ENCODE assay signal across 25 cellular contexts in genomic region chr4:110415451-110415850, GRCh38.
"Had no signal": no experiment of that assay in that cellular context is flagged by ENCODE, and none has a peak within 500 bp of the region (broad histone marks: within the 10 kb centered on the region; RNA-seq: fewer than 3 reads in every experiment).

No MANE protein-coding gene starts in this region.

- H3K27ac Mint-ChIP-seq: dendritic cell treated with granulocyte-macrophage colony-stimulating factor and Interleukin-4, amounts not matched to agents 40 ng/mL and 50 ng/mL, for 4 days; immature natural killer cell; naive B cell; natural killer cell treated with Interleukin-12 subunit alpha and Interleukin-12 subunit beta and Interleukin-15 and Interleukin-18, amount 100 ng/mL, for 72 hours; stimulated activated naive B cell treated with anti-CD40 and anti-IgM and Interleukin-4, amounts not matched to agents 10 μg/mL and 1 μg/mL and 100 μg/mL, for 72 hours; stimulated activated naive CD8-positive, alpha-beta T cell treated with anti-CD3 and anti-CD28 coated beads, Interleukin-15, Interleukin-2, amounts not matched to agents 100 ng/mL and 50 ng/mL, for 24 hours had no signal

- H3K4me3 ChIP-seq: colonic mucosa, esophagus muscularis mucosa, prostate gland, thoracic aorta, tibial nerve, upper lobe of left lung, uterus had no signal

- H3K4me1 ChIP-seq: colonic mucosa, esophagus muscularis mucosa, prostate gland, upper lobe of left lung, uterus had no signal

- H3K36me3 ChIP-seq: colonic mucosa, esophagus muscularis mucosa, prostate gland, thoracic aorta, tibial nerve, upper lobe of left lung, uterus had no signal

- H3K4me1 Mint-ChIP-seq: central memory CD8-positive, alpha-beta T cell; immature natural killer cell; naive B cell; stimulated activated naive B cell treated with anti-CD40 and anti-IgM and Interleukin-4, amounts not matched to agents 10 μg/mL and 1 μg/mL and 100 μg/mL, for 72 hours had no signal

- ATAC-seq: left lobe of liver; natural killer cell treated with Interleukin-12 subunit alpha and Interleukin-12 subunit beta and Interleukin-15 and Interleukin-18, amount 100 ng/mL, for 72 hours; right cardiac atrium; stimulated activated naive B cell treated with anti-CD40 and anti-IgM and Interleukin-4, amounts not matched to agents 10 μg/mL and 1 μg/mL and 100 μg/mL, for 72 hours had no signal

- H3K27me3 ChIP-seq: colonic mucosa, esophagus muscularis mucosa, tibial nerve, upper lobe of left lung, uterus had no signal

- H3K9me3 Mint-ChIP-seq: dendritic cell treated with granulocyte-macrophage colony-stimulating factor and Interleukin-4, amounts not matched to agents 40 ng/mL and 50 ng/mL, for 4 days had no signal

- H3K27ac ChIP-seq: colonic mucosa, esophagus muscularis mucosa, prostate gland, thoracic aorta, tibial nerve, upper lobe of left lung had no signal

- DNase-seq: colonic mucosa; effector CD8-positive, alpha-beta T cell; foreskin melanocyte; glutamatergic neuron; hypothalamus; immature natural killer cell; islet precursor cell; naive B cell; nucleus accumbens; right cardiac atrium; small intestine; stimulated activated CD4-positive, alpha-beta T cell treated with anti-CD3 and anti-CD28 coated beads, Interleukin-15, amount 100 ng/mL, for 24 hours; stimulated activated CD4-positive, alpha-beta T cell treated with anti-CD3 and anti-CD28 coated beads, Interleukin-2, amount 100 ng/mL, for 48 hours; stimulated activated naive B cell treated with anti-CD40 and anti-IgM and Interleukin-4, amounts not matched to agents 10 μg/mL and 1 μg/mL and 100 μg/mL, for 72 hours; upper lobe of left lung; uterus had no signal

- H3K9me3 ChIP-seq: colonic mucosa, esophagus muscularis mucosa, prostate gland, thoracic aorta, upper lobe of left lung, uterus had no signal

- H3K4me3 Mint-ChIP-seq: central memory CD8-positive, alpha-beta T cell; dendritic cell treated with granulocyte-macrophage colony-stimulating factor and Interleukin-4, amounts not matched to agents 40 ng/mL and 50 ng/mL, for 4 days; immature natural killer cell; natural killer cell treated with Interleukin-12 subunit alpha and Interleukin-12 subunit beta and Interleukin-15 and Interleukin-18, amount 100 ng/mL, for 72 hours; stimulated activated naive B cell treated with anti-CD40 and anti-IgM and Interleukin-4, amounts not matched to agents 10 μg/mL and 1 μg/mL and 100 μg/mL, for 72 hours; stimulated activated naive CD8-positive, alpha-beta T cell treated with anti-CD3 and anti-CD28 coated beads, Interleukin-15, Interleukin-2, amounts not matched to agents 100 ng/mL and 50 ng/mL, for 24 hours had no signal

- H3K36me3 Mint-ChIP-seq: immature natural killer cell; natural killer cell treated with Interleukin-12 subunit alpha and Interleukin-12 subunit beta and Interleukin-15 and Interleukin-18, amount 100 ng/mL, for 72 hours; stimulated activated naive B cell treated with anti-CD40 and anti-IgM and Interleukin-4, amounts not matched to agents 10 μg/mL and 1 μg/mL and 100 μg/mL, for 72 hours had no signal
